ENCODE assay signal across 23 cellular contexts in genomic region chr7:158943234-158943633, GRCh38.
"Had no signal": no experiment of that assay in that cellular context is flagged by ENCODE, and none has a peak within 500 bp of the region (broad histone marks: within the 10 kb centered on the region; RNA-seq: fewer than 3 reads in every experiment).

No MANE protein-coding gene starts in this region.

- H3K27me3 Mint-ChIP-seq: memory B cell had no signal

- H3K36me3 ChIP-seq: right lobe of liver had no signal

- DNase-seq: cortex of kidney; dorsolateral prefrontal cortex; effector CD8-positive, alpha-beta T cell; gastrocnemius medialis; immature natural killer cell; left ventricle myocardium inferior; lower lobe of right lung; natural killer cell; psoas muscle; retina; right lobe of liver; stimulated activated CD4-positive, alpha-beta T cell treated with anti-CD3 and anti-CD28 coated beads, Interleukin-4, amount 100 ng/mL, for 1 hour; stimulated activated CD8-positive, alpha-beta memory T cell treated with anti-CD3 and anti-CD28 coated beads, Interleukin-4, amount 100 ng/mL, for 48 hours; stimulated activated naive CD8-positive, alpha-beta T cell treated with anti-CD3 and anti-CD28 coated beads, Interleukin-15, Interleukin-2, amounts not matched to agents 100 U/mL and 50 U/mL, for 24 hours; testis had no signal

- H3K27ac Mint-ChIP-seq: memory B cell; mesothelial cell of epicardium; natural killer cell; stimulated activated effector memory CD8-positive, alpha-beta T cell treated with anti-CD3 and anti-CD28 coated beads, Interleukin-12 subunit alpha, Interleukin-12 subunit beta, amount 100 ng/mL, for 72 hours had no signal

- H3K4me3 ChIP-seq: dorsolateral prefrontal cortex, esophagus muscularis mucosa, gastrocnemius medialis, left ventricle myocardium inferior, lower lobe of right lung, psoas muscle, right lobe of liver, testis, tibial nerve had no signal

- ATAC-seq: gastrocnemius medialis; lower lobe of right lung; natural killer cell; psoas muscle; stimulated activated effector memory CD8-positive, alpha-beta T cell treated with anti-CD3 and anti-CD28 coated beads, Interleukin-12 subunit alpha, Interleukin-12 subunit beta, amount 100 ng/mL, for 72 hours; stimulated activated naive CD8-positive, alpha-beta T cell treated with anti-CD3 and anti-CD28 coated beads, Interleukin-15, Interleukin-2, amounts not matched to agents 100 U/mL and 50 U/mL, for 24 hours had no signal

- H3K9me3 Mint-ChIP-seq: memory B cell, natural killer cell had no signal

- H3K27ac ChIP-seq: dorsolateral prefrontal cortex, epithelial cell of prostate, esophagus muscularis mucosa, gastrocnemius medialis, left ventricle myocardium inferior, lower lobe of right lung, psoas muscle, right lobe of liver, testis, tibial nerve had no signal

- H3K4me3 Mint-ChIP-seq: immature natural killer cell; memory B cell; mesothelial cell of epicardium; natural killer cell; stimulated activated effector memory CD8-positive, alpha-beta T cell treated with anti-CD3 and anti-CD28 coated beads, Interleukin-12 subunit alpha, Interleukin-12 subunit beta, amount 100 ng/mL, for 72 hours had no signal

- H3K4me1 Mint-ChIP-seq: immature natural killer cell; memory B cell; mesothelial cell of epicardium; natural killer cell; stimulated activated effector memory CD8-positive, alpha-beta T cell treated with anti-CD3 and anti-CD28 coated beads, Interleukin-12 subunit alpha, Interleukin-12 subunit beta, amount 100 ng/mL, for 72 hours had no signal

- H3K4me1 ChIP-seq: esophagus muscularis mucosa, gastrocnemius medialis, left ventricle myocardium inferior, lower lobe of right lung, psoas muscle, right lobe of liver, testis, tibial nerve had no signal

- H3K9me3 ChIP-seq: esophagus muscularis mucosa, gastrocnemius medialis, lower lobe of right lung, psoas muscle, right lobe of liver, testis had no signal

- FAIRE-seq: endometrium, keratinocyte had no signal

- H3K27me3 ChIP-seq: dorsolateral prefrontal cortex, esophagus muscularis mucosa, gastrocnemius medialis, right lobe of liver, testis, tibial nerve had no signal
